29 cellular contexts compared by ENCODE assay signal in genomic region chr22:29755889-29756288, GRCh38. TPM values are rescaled to one million over a fixed set of nuclear protein-coding genes. Genes with fewer than 3 reads are reported as not detected.
"Had no signal": no experiment of that assay in that cellular context is flagged by ENCODE, and none has a peak within 500 bp of the region (broad histone marks: within the 10 kb centered on the region; RNA-seq: fewer than 3 reads in every experiment).

No MANE protein-coding gene starts in this region.

- H3K4me3 ChIP-seq: colonic mucosa, dorsolateral prefrontal cortex, esophagus muscularis mucosa, lung, neural progenitor cell, spleen, testis, vagina had no signal

- ATAC-seq: activated CD4-positive, CD25-positive, alpha-beta regulatory T cell treated with anti-CD3 and anti-CD28 coated beads, Interleukin-2, amount 50 U/mL, for 24 hours; activated CD8-positive, alpha-beta memory T cell treated with anti-CD3 and anti-CD28 coated beads, Interleukin-2, amount 10 ng/mL, durations not matched to agents 7 days and 5 days; activated CD8-positive, alpha-beta T cell treated with anti-CD3 and anti-CD28 coated beads for 36 hours; naive thymus-derived CD4-positive, alpha-beta T cell had no signal

- H3K4me2 ChIP-seq: neural progenitor cell had no signal

- H3K27ac Mint-ChIP-seq: activated CD4-positive, alpha-beta T cell treated with anti-CD3 and anti-CD28 coated beads, Interleukin-2, amount 10 ng/mL, durations not matched to agents 7 days and 5 days; activated CD8-positive, alpha-beta memory T cell treated with anti-CD3 and anti-CD28 coated beads, Interleukin-2, amount 10 ng/mL, durations not matched to agents 7 days and 5 days; activated CD8-positive, alpha-beta T cell treated with anti-CD3 and anti-CD28 coated beads for 36 hours; activated naive CD4-positive, alpha-beta T cell treated with anti-CD3 and anti-CD28 coated beads, Interleukin-2, amount 50 U/mL, for 24 hours; naive thymus-derived CD4-positive, alpha-beta T cell; neural progenitor cell; type B pancreatic cell had no signal

- H3K9me3 Mint-ChIP-seq: activated CD4-positive, alpha-beta T cell treated with anti-CD3 and anti-CD28 coated beads, Interleukin-2, amount 10 ng/mL, durations not matched to agents 7 days and 5 days; activated CD8-positive, alpha-beta T cell treated with anti-CD3 and anti-CD28 coated beads for 36 hours; activated naive CD4-positive, alpha-beta T cell treated with anti-CD3 and anti-CD28 coated beads, Interleukin-2, amount 50 U/mL, for 24 hours; brain; naive thymus-derived CD4-positive, alpha-beta T cell; neural progenitor cell; type B pancreatic cell had no signal

- H3K9ac ChIP-seq: neural progenitor cell had no signal

- H3K27ac ChIP-seq: colonic mucosa, esophagus muscularis mucosa, neural progenitor cell, spleen, testis, vagina had no signal

- H3K27me3 ChIP-seq: colonic mucosa, dorsolateral prefrontal cortex, esophagus muscularis mucosa, neural progenitor cell, spleen, testis, vagina had no signal

- H3K36me3 Mint-ChIP-seq: activated naive CD4-positive, alpha-beta T cell treated with anti-CD3 and anti-CD28 coated beads, Interleukin-2, amount 50 U/mL, for 24 hours; neural progenitor cell; type B pancreatic cell had no signal

- DNase-seq: activated CD4-positive, alpha-beta T cell treated with anti-CD3 and anti-CD28 coated beads, Interleukin-2, amount 10 ng/mL, durations not matched to agents 7 days and 5 days; activated CD8-positive, alpha-beta memory T cell treated with anti-CD3 and anti-CD28 coated beads, Interleukin-2, amount 10 ng/mL, durations not matched to agents 7 days and 5 days; activated CD8-positive, alpha-beta T cell treated with anti-CD3 and anti-CD28 coated beads for 36 hours; activated gamma-delta T cell treated with Interleukin-2 at 50 U/mL for 16 hours; activated T-cell treated with anti-CD3 and anti-CD28 coated beads for 4 hours; aorta; colonic mucosa; islet precursor cell; left colon; naive thymus-derived CD4-positive, alpha-beta T cell; retina; spleen; stimulated activated CD4-positive, alpha-beta T cell treated with anti-CD3 and anti-CD28 coated beads, Interleukin-4, amount 100 ng/mL, for 1 hour; stimulated activated naive CD4-positive, alpha-beta T cell; T-helper 2 cell; testis had no signal

- H3K9me3 ChIP-seq: colonic mucosa, esophagus muscularis mucosa, spleen, testis, vagina had no signal

- H3K4me3 Mint-ChIP-seq: activated CD4-positive, alpha-beta T cell treated with anti-CD3 and anti-CD28 coated beads, Interleukin-2, amount 10 ng/mL, durations not matched to agents 7 days and 5 days; activated CD8-positive, alpha-beta memory T cell treated with anti-CD3 and anti-CD28 coated beads, Interleukin-2, amount 10 ng/mL, durations not matched to agents 7 days and 5 days; activated CD8-positive, alpha-beta T cell treated with anti-CD3 and anti-CD28 coated beads for 36 hours; activated naive CD4-positive, alpha-beta T cell treated with anti-CD3 and anti-CD28 coated beads, Interleukin-2, amount 50 U/mL, for 24 hours; brain; naive thymus-derived CD4-positive, alpha-beta T cell; neural progenitor cell; type B pancreatic cell had no signal

- H2AFZ ChIP-seq: neural progenitor cell had no signal

- H3K27me3 Mint-ChIP-seq: activated CD4-positive, alpha-beta T cell treated with anti-CD3 and anti-CD28 coated beads, Interleukin-2, amount 10 ng/mL, durations not matched to agents 7 days and 5 days; activated CD8-positive, alpha-beta memory T cell treated with anti-CD3 and anti-CD28 coated beads, Interleukin-2, amount 10 ng/mL, durations not matched to agents 7 days and 5 days; activated CD8-positive, alpha-beta T cell treated with anti-CD3 and anti-CD28 coated beads for 36 hours; activated naive CD4-positive, alpha-beta T cell treated with anti-CD3 and anti-CD28 coated beads, Interleukin-2, amount 50 U/mL, for 24 hours; brain; naive thymus-derived CD4-positive, alpha-beta T cell; type B pancreatic cell had no signal

- H3K36me3 ChIP-seq: colonic mucosa, neural progenitor cell, vagina had no signal

- H3K4me1 ChIP-seq: colonic mucosa, vagina had no signal

RNA-seq across cellular contexts. Expression of gene CABP7, which starts 36.1 kb away (rescaled TPM):
- total RNA-seq: activated CD8-positive, alpha-beta memory T cell treated with anti-CD3 and anti-CD28 coated beads, Interleukin-2, amount 10 ng/mL, durations not matched to agents 7 days and 5 days; aorta; mesenteric fat pad; mucosa of gallbladder; osteoblast; posterior vena cava; vagina had no signal
